ENCODE assay signal across 22 cellular contexts in the genomic region with DNA sequence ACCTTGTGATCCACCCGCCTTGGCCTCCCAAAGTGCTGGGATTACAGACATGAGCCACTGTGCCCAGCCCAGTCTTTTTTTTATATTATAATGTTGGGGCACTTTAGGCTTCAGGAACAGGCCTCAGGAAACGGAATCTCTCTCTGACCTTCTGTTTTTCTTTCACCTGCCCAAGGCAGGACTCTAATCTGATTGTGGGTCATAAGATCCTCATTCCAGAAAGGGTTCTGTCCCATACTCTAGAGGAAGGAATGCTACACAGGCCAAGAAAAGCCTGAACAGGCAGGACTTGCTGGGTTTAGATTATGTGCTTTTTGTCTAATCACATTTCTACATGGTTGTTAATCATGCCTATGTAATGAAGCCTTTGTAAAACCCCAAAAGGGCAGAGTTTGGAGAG. TPM values are rescaled to one million over a fixed set of nuclear protein-coding genes. Genes with fewer than 3 reads are reported as not detected.
A peak's percentile ranks its signal among the peaks of the same experiment; 100 is the strongest.
DNase-seq lines count a peak whose midpoint lies in the region; ATAC-seq, FAIRE-seq and TF ChIP-seq lines count a peak whose summit lies in the region.
"Had no signal": no experiment of that assay in that cellular context is flagged by ENCODE, and none has a peak within 500 bp of the region (broad histone marks: within the 10 kb centered on the region; RNA-seq: fewer than 3 reads in every experiment).

No MANE protein-coding gene starts in this region.

- no peak overlapping the region for H3K9ac ChIP-seq in HepG2 (ENCODE audit: insufficient read depth, low read depth, low read length)
- H3K9ac ChIP-seq in K562 (ENCODE audit: insufficient read depth in 1 of 2, low read depth in 2 of 2, low read length in 2 of 2): no peak overlapping the region
- H3K9ac ChIP-seq: BLaER1 treated with 17β-estradiol and CSF1 and Interleukin-3, amounts not matched to agents 10 nM and 100 nM had no signal

- H3K9me1 ChIP-seq in K562 (ENCODE audit: control insufficient read depth, insufficient read depth, low read length): peaks cover 5% of the 10 kb centered on the region

- TF ChIP-seq POLR2A in HepG2 (IDR thresholded peaks at IDR 0.05; ENCODE audit: insufficient read depth in 1 of 2, low read depth in 2 of 2, low read length in 2 of 2) (no peak), right lobe of liver (IDR thresholded peaks at IDR 0.05) (no peak), K562 (conservative IDR thresholded peaks at IDR 0.05) (no peak), thyroid gland (IDR thresholded peaks at IDR 0.05) (no peak)

- H3K36me3 ChIP-seq in HepG2 (replicated peaks in 1 of 2; ENCODE audit: control insufficient read depth in 1 of 2, insufficient read depth in 2 of 2, low read length in 2 of 2) (no peaks in the 10 kb centered on the region), right lobe of liver (no peaks in the 10 kb centered on the region), K562 (ENCODE audit: control insufficient read depth, insufficient read depth, low read length) (no peaks in the 10 kb centered on the region), thyroid gland (no peaks in the 10 kb centered on the region)
- H3K36me3 ChIP-seq: BLaER1 treated with 17β-estradiol and CSF1 and Interleukin-3, amounts not matched to agents 10 nM and 100 nM had no signal

- in situ Hi-C loops in HepG2 (cut with HindIII; ENCODE audit: extremely low pct_ligation_motif_present, low pct_unique_long_range_greater_than_20kb): no loop called here
- in situ Hi-C loops in K562 (cut with MboI): no loop called here

- WGBS in HepG2 (ENCODE audit: low lambda C conversion rate): 25% methylated on average over 2 of the region's 2 CpGs
- WGBS in right lobe of liver (ENCODE audit: insufficient coverage, low coverage, low lambda C conversion rate, missing lambda C conversion rate): 80% methylated on average over 2 of the region's 2 CpGs
- 70% methylated on average over 2 of the region's 2 CpGs for WGBS in K562 (ENCODE audit: insufficient coverage, low coverage, missing lambda C conversion rate)
- 90 to 93% methylated on average over 2 of the region's 2 CpGs for WGBS in thyroid gland, 2 donors

- H3K27ac ChIP-seq in HepG2 (ENCODE audit: extremely low read length, insufficient read depth, low read length) (no peak overlapping the region), right lobe of liver (no peak overlapping the region), K562 (ENCODE audit: extremely low read depth, low read depth, low read length) (no peak overlapping the region), thyroid gland (peak overlapping the region; percentile 13 to 91 (median 84))
- H3K27ac ChIP-seq: 22Rv1; A549; BLaER1 treated with 17β-estradiol and CSF1 and Interleukin-3, amounts not matched to agents 10 nM and 100 nM; C4-2B had no signal

- CTCF ChIA-PET in HepG2 (lab: Yijun Ruan, JAX; ENCODE audit: low intra/inter-chr PET ratio, low total read pairs): no interaction called here
- CTCF ChIA-PET in K562 (lab: Yijun Ruan, JAX; ENCODE audit: low intra/inter-chr PET ratio): no interaction called here

- DNase-seq in HepG2 (ENCODE audit: low spot score) (no peak), right lobe of liver (no peak), K562 (ENCODE audit: extremely low read depth in 1 of 4, low spot score in 3 of 4) (no peak), thyroid gland (no peak)
- DNase-seq in stimulated activated naive CD4-positive, alpha-beta T cell treated with Interleukin-2 at 50 U/mL for 16 hours (lab: John Stamatoyannopoulos, UW): no peak
- DNase-seq: AML-193; Caco-2; Calu3; CD4-positive, alpha-beta T cell; CD8-positive, alpha-beta T cell; GDM1 had no signal

- TF ChIP-seq EP300 in HepG2 (IDR thresholded peaks at IDR 0.05; ENCODE audit: low read depth in 2 of 2, low read length in 2 of 2): no peak
- TF ChIP-seq EP300 in HepG2 (CRISPR knock-in tag; IDR thresholded peaks at IDR 0.05; ENCODE audit: borderline replicate concordance): no peak
- TF ChIP-seq EP300 in K562 (IDR thresholded peaks at IDR 0.05; ENCODE audit: low read length): no peak

- H3K79me2 ChIP-seq in HepG2 (ENCODE audit: insufficient read depth, low read length) (no peaks in the 10 kb centered on the region), K562 (ENCODE audit: control insufficient read depth, insufficient read depth, low read length) (no peaks in the 10 kb centered on the region)

- H4K20me1 ChIP-seq in HepG2 (ENCODE audit: insufficient read depth, low read length) (no peaks in the 10 kb centered on the region), K562 (replicated peaks; ENCODE audit: control insufficient read depth, insufficient read depth, low read length) (no peaks in the 10 kb centered on the region)
- H4K20me1 ChIP-seq: BLaER1 treated with 17β-estradiol and CSF1 and Interleukin-3, amounts not matched to agents 10 nM and 100 nM had no signal

- H3K4me1 ChIP-seq in HepG2 (ENCODE audit: insufficient read depth, low read length) (peaks cover 25% of the 10 kb centered on the region), right lobe of liver (no peaks in the 10 kb centered on the region), K562 (replicated peaks in 1 of 2; ENCODE audit: control insufficient read depth in 2 of 2, insufficient read depth in 2 of 2, low read length in 2 of 2) (peaks cover 14 to 20% of the 10 kb centered on the region in 2 experiments), thyroid gland (peaks cover 63 to 64% of the 10 kb centered on the region in 2 donors)
- H3K4me1 ChIP-seq: BLaER1 treated with 17β-estradiol and CSF1 and Interleukin-3, amounts not matched to agents 10 nM and 100 nM had no signal

- H2AFZ ChIP-seq in HepG2 (ENCODE audit: low read length) (no peak overlapping the region), K562 (ENCODE audit: low read depth, low read length) (0 out of 2 replicates have a peak overlapping the region, but pooled peaks have one; percentile 0)

- TF ChIP-seq CTCF in HepG2 (CRISPR knock-in tag; IDR thresholded peaks at IDR 0.05) (no peak), right lobe of liver (IDR thresholded peaks at IDR 0.05) (no peak), K562 (IDR thresholded peaks at IDR 0.05 in 2 of 3, conservative IDR thresholded peaks at IDR 0.05 in 1 of 3; ENCODE audit: insufficient read depth in 2 of 3, low read depth in 1 of 3, low read length in 3 of 3) (no peak), thyroid gland (IDR thresholded peaks at IDR 0.05) (no peak)

- no TSS peak for BruUV-seq in HepG2 (replicated peaks; lab: Mats Ljungman, UMichigan)
- BruUV-seq in K562 (replicated peaks; lab: Mats Ljungman, UMichigan): no TSS peak

- FAIRE-seq in HepG2 (lab: Jason Lieb, UNC) (no peak), K562 (lab: Jason Lieb, UNC) (no peak)
- FAIRE-seq: A549, D721Med, GM12878, GM12892, GM18507 had no signal

- intact Hi-C loops in HepG2 (cut with micrococcal nuclease; ENCODE audit: unreplicated experiment): no loop called here
- intact Hi-C loops in right lobe of liver (cut with DNase I): no loop called here
- intact Hi-C loops in K562 (cut with micrococcal nuclease): no loop called here
- intact Hi-C loops in thyroid gland (cut with DNase I): no loop called here

- POLR2A ChIA-PET in HepG2 (lab: Yijun Ruan, JAX): no interaction called here
- POLR2A ChIA-PET in K562 (lab: Yijun Ruan, JAX): no interaction called here

- no peaks in the 10 kb centered on the region for H3K9me3 ChIP-seq in HepG2 (ENCODE audit: low read length)
- no peaks in the 10 kb centered on the region for H3K9me3 ChIP-seq in right lobe of liver
- H3K9me3 ChIP-seq in K562 (replicated peaks; ENCODE audit: control insufficient read depth, insufficient read depth, low read depth, low read length): no peaks in the 10 kb centered on the region
- H3K9me3 ChIP-seq in thyroid gland: no peaks in the 10 kb centered on the region
- H3K9me3 ChIP-seq: A549; BLaER1 treated with 17β-estradiol and CSF1 and Interleukin-3, amounts not matched to agents 10 nM and 100 nM; Caco-2 had no signal

- no peak overlapping the region for H3K4me3 ChIP-seq in HepG2 (replicated peaks in 1 of 3; ENCODE audit: insufficient read depth in 1 of 3, low read depth in 2 of 3, low read length in 3 of 3)
- H3K4me3 ChIP-seq in right lobe of liver: no peak overlapping the region
- no peak overlapping the region for H3K4me3 ChIP-seq in K562
- no peak overlapping the region for H3K4me3 ChIP-seq in thyroid gland (replicated peaks in 1 of 3)
- H3K4me3 ChIP-seq: A549; BLaER1 treated with 17β-estradiol and CSF1 and Interleukin-3, amounts not matched to agents 10 nM and 100 nM; GM12878 had no signal

- H3K4me2 ChIP-seq in HepG2 (ENCODE audit: low read depth, low read length) (no peak overlapping the region), K562 (ENCODE audit: insufficient read depth, low read length) (no peak overlapping the region)
- H3K4me2 ChIP-seq: A549; BLaER1 treated with 17β-estradiol and CSF1 and Interleukin-3, amounts not matched to agents 10 nM and 100 nM had no signal

- no peaks in the 10 kb centered on the region; a peak in 2 of 5 replicates for H3K27me3 ChIP-seq in HepG2 (ENCODE audit: control insufficient read depth in 1 of 2, insufficient read depth in 2 of 2, low read length in 2 of 2)
- no peaks in the 10 kb centered on the region for H3K27me3 ChIP-seq in right lobe of liver
- no peaks in the 10 kb centered on the region for H3K27me3 ChIP-seq in K562 (ENCODE audit: control insufficient read depth in 2 of 2, insufficient read depth in 2 of 2, low read length in 2 of 2)
- H3K27me3 ChIP-seq in thyroid gland: no peaks in the 10 kb centered on the region
- H3K27me3 ChIP-seq: BLaER1 treated with 17β-estradiol and CSF1 and Interleukin-3, amounts not matched to agents 10 nM and 100 nM had no signal

- TF ChIP-seq RAD21 in HepG2 (CRISPR knock-in tag; IDR thresholded peaks at IDR 0.05) (no peak), K562 (CRISPR knock-in tag; conservative IDR thresholded peaks at IDR 0.05 in 1 of 2, IDR thresholded peaks at IDR 0.05 in 1 of 2) (no peak)

- ATAC-seq in HepG2 (no peak), right lobe of liver (no peak), K562 (no peak), HG03432 (IDR thresholded peaks at IDR 0.05; ENCODE audit: unreplicated experiment) (no peak)
- ATAC-seq: A549; CD8-positive, alpha-beta T cell; GM12878 had no signal

RNA-seq across cellular contexts. Expression of gene CCL28, which starts 1.8 kb away (rescaled TPM):
- total RNA-seq in HepG2 (2016; rRNA removed; fragmentation: Illumina TruSeq; extraction: Trizol): not detected in 2 replicates
- total RNA-seq in HepG2 (2016; cell fraction: cytosol; rRNA removed; fragmentation: Illumina TruSeq; extraction: Trizol; ENCODE audit: low read depth): not detected in 2 replicates
- total RNA-seq in HepG2 (2016; cell fraction: insoluble cytoplasmic fraction; rRNA removed; fragmentation: Illumina TruSeq; extraction: Trizol): not detected in 2 replicates
- total RNA-seq in HepG2 (2016; cell fraction: membrane; rRNA removed; fragmentation: Illumina TruSeq; extraction: Trizol): 0.07 TPM in 1 of 2 replicates, not detected in the other
- not detected in 2 replicates for total RNA-seq in HepG2 (2016; cell fraction: nucleus; rRNA removed; fragmentation: Illumina TruSeq; extraction: Trizol)
- 0.03 and 0.08 TPM in 2 replicates for polyA plus RNA-seq in HepG2 (2011; rRNA removed)
- 0.03 TPM in 1 of 2 replicates, not detected in the other for polyA plus RNA-seq in HepG2 (2011; cell fraction: cytosol; rRNA removed)
- polyA plus RNA-seq in HepG2 (2011; cell fraction: nucleus; rRNA removed): not detected in 2 replicates
- polyA plus RNA-seq in HepG2 (2012): not detected in 2 replicates
- not detected in 2 replicates for polyA plus RNA-seq in HepG2 (2016; cell fraction: cytosol; fragmentation: Illumina TruSeq; extraction: Trizol; ENCODE audit: low read depth)
- polyA plus RNA-seq in HepG2 (2016; cell fraction: insoluble cytoplasmic fraction; fragmentation: Illumina TruSeq; extraction: Trizol; ENCODE audit: low read depth): not detected in 2 replicates
- not detected in 2 replicates for polyA plus RNA-seq in HepG2 (2016; cell fraction: membrane; fragmentation: Illumina TruSeq; extraction: Trizol; ENCODE audit: low read depth)
- polyA plus RNA-seq in HepG2 (2016; cell fraction: nucleus; fragmentation: Illumina TruSeq; extraction: Trizol; ENCODE audit: insufficient read depth, low read depth): not detected in 2 replicates
- polyA minus RNA-seq in HepG2 (2011; rRNA and poly(A)+ RNA removed; ENCODE audit: low replicate concordance): 0.30 TPM in 1 of 2 replicates, not detected in the other
- polyA minus RNA-seq in HepG2 (2011; cell fraction: cytosol; rRNA and poly(A)+ RNA removed): not detected in 2 replicates
- not detected in 2 replicates for polyA minus RNA-seq in HepG2 (2011; cell fraction: nucleus; rRNA and poly(A)+ RNA removed)
- 1 to 10 TPM in 5 of 6 experiments, under 1 TPM in 1; 1.00 to 2.3 (median 1.3) TPM for total RNA-seq in right lobe of liver
- not detected in 2 replicates for total RNA-seq in K562 (2011; cell fraction: chromatin; rRNA removed; ENCODE audit: low replicate concordance)
- not detected in 2 replicates for total RNA-seq in K562 (2011; cell fraction: nucleolus; rRNA removed)
- total RNA-seq in K562 (2011; cell fraction: nucleoplasm; rRNA removed): not detected in 2 replicates
- not detected in 2 replicates for total RNA-seq in K562 (2014; rRNA removed)
- total RNA-seq in K562 (2014; rRNA removed; fragmentation: Illumina TruSeq; extraction: Trizol): not detected in 2 replicates
- total RNA-seq in K562 (2015; rRNA removed; fragmentation: Illumina TruSeq; extraction: Trizol): not detected in 2 replicates
- not detected in 2 replicates for total RNA-seq in K562 (2021)
- 0.11 TPM in 1 of 2 replicates, not detected in the other for polyA plus RNA-seq in K562 (2011; rRNA removed)
- polyA plus RNA-seq in K562 (2011; cell fraction: cytosol; rRNA removed): 0.06 TPM in 1 of 2 replicates, not detected in the other
- 0.04 TPM in 1 of 2 replicates, not detected in the other for polyA plus RNA-seq in K562 (2011; cell fraction: nucleus; rRNA removed)
- not detected in 2 replicates for polyA plus RNA-seq in K562 (2012)
- polyA plus RNA-seq in K562 (2014; fragmentation: Illumina TruSeq; extraction: Trizol): not detected in 2 replicates
- not detected for polyA plus RNA-seq in K562 (2014; fragmentation: Nextera tagmentation; extraction: Ambion mirVana)
- polyA plus RNA-seq in K562 (2014; rRNA removed): not detected in 2 replicates
- polyA minus RNA-seq in K562 (2011; rRNA and poly(A)+ RNA removed): not detected in 2 replicates
- polyA minus RNA-seq in K562 (2011; cell fraction: cytosol; rRNA and poly(A)+ RNA removed): not detected in 2 replicates
- polyA minus RNA-seq in K562 (2011; cell fraction: nucleus; rRNA and poly(A)+ RNA removed): not detected in 2 replicates
- total RNA-seq in thyroid gland: 10 to 100 TPM; 21.5 to 44.7 (median 32.7) TPM
- total RNA-seq: A172, G401 had no signal

Comparison
In these comparisons a context has a peak if more than half of its experiments do, and no peak if none do; other contexts are left out.
1. H3K27ac ChIP-seq: peak in thyroid gland (3 of 3); none in HepG2 (single experiment), right lobe of liver (0 of 3) and K562 (single experiment).
2. RNA of gene CCL28, which starts 1.8 kb away (total RNA-seq): 21.5 to 44.7 TPM in thyroid gland; 1.00 to 2.3 TPM in right lobe of liver, 0.07 TPM in HepG2 and not detected in K562; every median in the first group is over 4 times any median in the second.